Comparison of ENCODE assay signal across 15 cellular contexts in genomic region chr5:133896446-133896845, GRCh38.
DNase-seq lines count a peak whose midpoint lies in the region; ATAC-seq, FAIRE-seq and TF ChIP-seq lines count a peak whose summit lies in the region.
"Had no signal": no experiment of that assay in that cellular context is flagged by ENCODE, and none has a peak within 500 bp of the region (broad histone marks: within the 10 kb centered on the region; RNA-seq: fewer than 3 reads in every experiment).

No MANE protein-coding gene starts in this region.

- DNase-seq in keratinocyte (ENCODE audit: low read depth, low spot score): no peak
- DNase-seq in SK-N-DZ (ENCODE audit: low spot score): no peak
- no peak for DNase-seq in testis
- DNase-seq: ACHN; CD8-positive, alpha-beta T cell; COR-L47; DMS153; GDM1; H7 had no signal

- no peak for TF ChIP-seq CTCF in OCI-LY3 (IDR thresholded peaks at IDR 0.05; ENCODE audit: low read depth, low read length)
- TF ChIP-seq CTCF in keratinocyte (optimal IDR thresholded peaks at IDR 0.05 in 1 of 3, IDR thresholded peaks at IDR 0.05 in 1 of 3, conservative IDR thresholded peaks at IDR 0.05 in 1 of 3; ENCODE audit: extremely low read depth in 1 of 3, insufficient read depth in 2 of 3, low read length in 3 of 3): no peak
- no peak for TF ChIP-seq CTCF in testis (IDR thresholded peaks at IDR 0.05)

- WGBS in testis, 2 donors: 96% methylated on average over 6 of the region's 6 CpGs

- dilution Hi-C loops in keratinocyte (cut with MboI; ENCODE audit: extremely low pct_ligation_motif_present, low sequenced_read_pairs): no loop called here

- intact Hi-C loops in testis (cut with DNase I; ENCODE audit: low total_unique reads): no loop called here

- H3K9me3 ChIP-seq in BLaER1 treated with 17β-estradiol and CSF1 and Interleukin-3, amounts not matched to agents 10 nM and 100 nM (replicated peaks in 1 of 11): no peaks in the 10 kb centered on the region
- H3K9me3 ChIP-seq in OCI-LY3 (ENCODE audit: insufficient read depth, low read length) (no peaks in the 10 kb centered on the region), keratinocyte (ENCODE audit: control insufficient read depth, low read depth, low read length) (no peaks in the 10 kb centered on the region), testis (no peaks in the 10 kb centered on the region)

- H3K36me3 ChIP-seq in BLaER1 treated with 17β-estradiol and CSF1 and Interleukin-3, amounts not matched to agents 10 nM and 100 nM: no peaks in the 10 kb centered on the region
- H3K36me3 ChIP-seq in OCI-LY3 (replicated peaks; ENCODE audit: low read depth, low read length) (no peaks in the 10 kb centered on the region), keratinocyte (ENCODE audit: control insufficient read depth in 2 of 2, extremely low read depth in 1 of 2, insufficient read depth in 2 of 2, low read length in 2 of 2) (no peaks in the 10 kb centered on the region), testis (ENCODE audit: low read depth, missing control alignments) (no peaks in the 10 kb centered on the region)

- no peaks in the 10 kb centered on the region for H4K20me1 ChIP-seq in BLaER1 treated with 17β-estradiol and CSF1 and Interleukin-3, amounts not matched to agents 10 nM and 100 nM
- H4K20me1 ChIP-seq in OCI-LY3 (ENCODE audit: insufficient read depth, low read length): no peaks in the 10 kb centered on the region
- no peaks in the 10 kb centered on the region for H4K20me1 ChIP-seq in keratinocyte (ENCODE audit: control insufficient read depth, extremely low read depth, insufficient read depth, low read length)

- H3K27me3 ChIP-seq in BLaER1 treated with 17β-estradiol and CSF1 and Interleukin-3, amounts not matched to agents 10 nM and 100 nM: no peaks in the 10 kb centered on the region
- H3K27me3 ChIP-seq in OCI-LY3 (ENCODE audit: low read depth, low read length): no peaks in the 10 kb centered on the region
- H3K27me3 ChIP-seq in keratinocyte (ENCODE audit: control insufficient read depth, extremely low read depth, insufficient read depth, low read length): no peaks in the 10 kb centered on the region
- no peaks in the 10 kb centered on the region for H3K27me3 ChIP-seq in testis

- no peak overlapping the region for H3K4me3 ChIP-seq in BLaER1 treated with 17β-estradiol and CSF1 and Interleukin-3, amounts not matched to agents 10 nM and 100 nM
- H3K4me3 ChIP-seq in OCI-LY3 (ENCODE audit: low read length) (no peak overlapping the region), keratinocyte (ENCODE audit: control insufficient read depth in 2 of 3, extremely low read depth in 1 of 3, insufficient read depth in 2 of 3, low read depth in 1 of 3, low read length in 3 of 3) (no peak overlapping the region), testis (no peak overlapping the region)
- H3K4me3 ChIP-seq: GM23338 had no signal

- no peak overlapping the region for H3K9ac ChIP-seq in BLaER1 treated with 17β-estradiol and CSF1 and Interleukin-3, amounts not matched to agents 10 nM and 100 nM
- H3K9ac ChIP-seq in OCI-LY3 (ENCODE audit: low read length) (no peak overlapping the region), keratinocyte (ENCODE audit: control insufficient read depth, extremely low read depth, insufficient read depth, low read length) (no peak overlapping the region)

- ATAC-seq in GM18502 (IDR thresholded peaks at IDR 0.05; ENCODE audit: poor library complexity, unreplicated experiment) (no peak), HG03571 (IDR thresholded peaks at IDR 0.05; ENCODE audit: unreplicated experiment) (no peak)
- ATAC-seq: CD8-positive, alpha-beta T cell; GM23338 had no signal

- FAIRE-seq in keratinocyte (lab: Jason Lieb, UNC): no peak
- FAIRE-seq: D721Med had no signal

- peaks cover 13 to 100% (median 93%) of the 10 kb centered on the region in 10 experiments for H3K4me1 ChIP-seq in BLaER1 treated with 17β-estradiol and CSF1 and Interleukin-3, amounts not matched to agents 10 nM and 100 nM
- H3K4me1 ChIP-seq in OCI-LY3 (ENCODE audit: low read length) (peaks cover 25% of the 10 kb centered on the region), keratinocyte (ENCODE audit: control insufficient read depth, extremely low read depth, insufficient read depth, low read length) (peaks cover 8% of the 10 kb centered on the region), testis (no peaks in the 10 kb centered on the region)

- no peak overlapping the region for H2AFZ ChIP-seq in OCI-LY3 (ENCODE audit: low read depth, low read length)
- no peak overlapping the region for H2AFZ ChIP-seq in keratinocyte (ENCODE audit: control insufficient read depth, low read length)
- H2AFZ ChIP-seq: GM23338 had no signal

- H3K9me1 ChIP-seq in keratinocyte (ENCODE audit: control insufficient read depth, extremely low read depth, insufficient read depth, low read length): no peaks in the 10 kb centered on the region

- no peak for TF ChIP-seq POLR2A in testis (IDR thresholded peaks at IDR 0.05)

- no peak overlapping the region for H3K27ac ChIP-seq in BLaER1 treated with 17β-estradiol and CSF1 and Interleukin-3, amounts not matched to agents 10 nM and 100 nM
- H3K27ac ChIP-seq in OCI-LY3 (ENCODE audit: low read length): no peak overlapping the region
- no peak overlapping the region for H3K27ac ChIP-seq in keratinocyte (ENCODE audit: control insufficient read depth, insufficient read depth, low read length)
- H3K27ac ChIP-seq in testis: no peak overlapping the region

- peak overlapping the region in 9 of 11 experiments; percentile 15 to 90 (median 51); a peak in 16 of 22 replicates for H3K4me2 ChIP-seq in BLaER1 treated with 17β-estradiol and CSF1 and Interleukin-3, amounts not matched to agents 10 nM and 100 nM
- H3K4me2 ChIP-seq in OCI-LY3 (ENCODE audit: low read length) (peak overlapping the region; percentile 49), keratinocyte (ENCODE audit: control insufficient read depth, extremely low read depth, insufficient read depth, low read depth, low read length) (peak overlapping the region; percentile 40)
- H3K4me2 ChIP-seq: GM23338 had no signal

- no peaks in the 10 kb centered on the region for H3K79me2 ChIP-seq in OCI-LY3 (ENCODE audit: low read length)
- H3K79me2 ChIP-seq in keratinocyte (ENCODE audit: control insufficient read depth, insufficient read depth, low read length): no peaks in the 10 kb centered on the region
